In genomic region chr17:72632026-72632684, GRCh38 we compare ENCODE assay signal across 1 cellular context.
TF ChIP-seq lines count a peak whose summit lies in the region.

No MANE protein-coding gene starts in this region.

TF ChIP-seq in HepG2, 621 proteins besides CTCF, POLR2A, EP300 and RAD21 (continued from another document and continues in another):
- TF ChIP-seq EZH2 (conservative IDR thresholded peaks at IDR 0.05; ENCODE audit: low read depth, low read length): no peak
- TF ChIP-seq ESRRA (CRISPR knock-in tag; IDR thresholded peaks at IDR 0.05; ENCODE audit: low read depth): peak; percentile 94
- peak; percentile 96 for TF ChIP-seq NFKBIZ (CRISPR knock-in tag; IDR thresholded peaks at IDR 0.05)
- TF ChIP-seq, protein P1, sequence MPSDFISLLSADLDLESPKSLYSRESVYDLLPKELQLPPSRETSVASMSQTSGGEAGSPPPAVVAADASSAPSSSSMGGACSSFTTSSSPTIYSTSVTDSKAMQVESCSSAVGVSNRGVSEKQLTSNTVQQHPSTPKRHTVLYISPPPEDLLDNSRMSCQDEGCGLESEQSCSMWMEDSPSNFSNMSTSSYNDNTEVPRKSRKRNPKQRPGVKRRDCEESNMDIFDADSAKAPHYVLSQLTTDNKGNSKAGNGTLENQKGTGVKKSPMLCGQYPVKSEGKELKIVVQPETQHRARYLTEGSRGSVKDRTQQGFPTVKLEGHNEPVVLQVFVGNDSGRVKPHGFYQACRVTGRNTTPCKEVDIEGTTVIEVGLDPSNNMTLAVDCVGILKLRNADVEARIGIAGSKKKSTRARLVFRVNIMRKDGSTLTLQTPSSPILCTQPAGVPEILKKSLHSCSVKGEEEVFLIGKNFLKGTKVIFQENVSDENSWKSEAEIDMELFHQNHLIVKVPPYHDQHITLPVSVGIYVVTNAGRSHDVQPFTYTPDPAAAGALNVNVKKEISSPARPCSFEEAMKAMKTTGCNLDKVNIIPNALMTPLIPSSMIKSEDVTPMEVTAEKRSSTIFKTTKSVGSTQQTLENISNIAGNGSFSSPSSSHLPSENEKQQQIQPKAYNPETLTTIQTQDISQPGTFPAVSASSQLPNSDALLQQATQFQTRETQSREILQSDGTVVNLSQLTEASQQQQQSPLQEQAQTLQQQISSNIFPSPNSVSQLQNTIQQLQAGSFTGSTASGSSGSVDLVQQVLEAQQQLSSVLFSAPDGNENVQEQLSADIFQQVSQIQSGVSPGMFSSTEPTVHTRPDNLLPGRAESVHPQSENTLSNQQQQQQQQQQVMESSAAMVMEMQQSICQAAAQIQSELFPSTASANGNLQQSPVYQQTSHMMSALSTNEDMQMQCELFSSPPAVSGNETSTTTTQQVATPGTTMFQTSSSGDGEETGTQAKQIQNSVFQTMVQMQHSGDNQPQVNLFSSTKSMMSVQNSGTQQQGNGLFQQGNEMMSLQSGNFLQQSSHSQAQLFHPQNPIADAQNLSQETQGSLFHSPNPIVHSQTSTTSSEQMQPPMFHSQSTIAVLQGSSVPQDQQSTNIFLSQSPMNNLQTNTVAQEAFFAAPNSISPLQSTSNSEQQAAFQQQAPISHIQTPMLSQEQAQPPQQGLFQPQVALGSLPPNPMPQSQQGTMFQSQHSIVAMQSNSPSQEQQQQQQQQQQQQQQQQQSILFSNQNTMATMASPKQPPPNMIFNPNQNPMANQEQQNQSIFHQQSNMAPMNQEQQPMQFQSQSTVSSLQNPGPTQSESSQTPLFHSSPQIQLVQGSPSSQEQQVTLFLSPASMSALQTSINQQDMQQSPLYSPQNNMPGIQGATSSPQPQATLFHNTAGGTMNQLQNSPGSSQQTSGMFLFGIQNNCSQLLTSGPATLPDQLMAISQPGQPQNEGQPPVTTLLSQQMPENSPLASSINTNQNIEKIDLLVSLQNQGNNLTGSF (CRISPR knock-in tag; IDR thresholded peaks at IDR 0.05): no peak
- no peak for TF ChIP-seq THAP7 (CRISPR knock-in tag; IDR thresholded peaks at IDR 0.05)
- peak; percentile 96 for TF ChIP-seq USF2 (IDR thresholded peaks at IDR 0.05; ENCODE audit: low read depth, low read length)
- TF ChIP-seq USF2 (CRISPR knock-in tag; IDR thresholded peaks at IDR 0.05; ENCODE audit: borderline replicate concordance): peak; percentile 96; the same call in 1 of the 2 replicates
- peak; percentile 90 for TF ChIP-seq MED1 (CRISPR knock-in tag; IDR thresholded peaks at IDR 0.05)
- no peak for TF ChIP-seq ZNF841 (CRISPR knock-in tag; IDR thresholded peaks at IDR 0.05; ENCODE audit: borderline replicate concordance)
- TF ChIP-seq AGO1 (IDR thresholded peaks at IDR 0.05; ENCODE audit: low read depth, low read length, poor library complexity, severe bottlenecking): no peak
- TF ChIP-seq SOX5 (CRISPR knock-in tag; IDR thresholded peaks at IDR 0.05; ENCODE audit: borderline replicate concordance): peak; percentile 96
- peak; percentile 70; the same call in 1 of the 2 replicates for TF ChIP-seq ZNF441 (CRISPR knock-in tag; IDR thresholded peaks at IDR 0.05; ENCODE audit: borderline replicate concordance)
- peak; percentile 62; the same call in 1 of the 2 replicates for TF ChIP-seq ZFP91 (CRISPR knock-in tag; IDR thresholded peaks at IDR 0.05; ENCODE audit: borderline replicate concordance)
- TF ChIP-seq CEBPZ (IDR thresholded peaks at IDR 0.05; ENCODE audit: low read length): no peak
- TF ChIP-seq, protein P2, sequence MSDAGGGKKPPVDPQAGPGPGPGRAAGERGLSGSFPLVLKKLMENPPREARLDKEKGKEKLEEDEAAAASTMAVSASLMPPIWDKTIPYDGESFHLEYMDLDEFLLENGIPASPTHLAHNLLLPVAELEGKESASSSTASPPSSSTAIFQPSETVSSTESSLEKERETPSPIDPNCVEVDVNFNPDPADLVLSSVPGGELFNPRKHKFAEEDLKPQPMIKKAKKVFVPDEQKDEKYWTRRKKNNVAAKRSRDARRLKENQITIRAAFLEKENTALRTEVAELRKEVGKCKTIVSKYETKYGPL (CRISPR knock-in tag; IDR thresholded peaks at IDR 0.05): no peak
- no peak for TF ChIP-seq CCAR2 (optimal IDR thresholded peaks at IDR 0.05; ENCODE audit: low read depth, low read length)
- TF ChIP-seq FOXJ3 (CRISPR knock-in tag; IDR thresholded peaks at IDR 0.05; ENCODE audit: borderline replicate concordance): 0 out of 2 replicates have a peak, but pooled peaks have one; percentile 75
- TF ChIP-seq EED (CRISPR knock-in tag; IDR thresholded peaks at IDR 0.05): no peak
- TF ChIP-seq ZZZ3 (CRISPR knock-in tag; IDR thresholded peaks at IDR 0.05; ENCODE audit: borderline replicate concordance): peak; percentile 63; the same call in 1 of the 2 replicates
- no peak for TF ChIP-seq FLYWCH1 (CRISPR knock-in tag; IDR thresholded peaks at IDR 0.05)
- no peak for TF ChIP-seq GPBP1L1 (CRISPR knock-in tag; IDR thresholded peaks at IDR 0.05)
- peak; percentile 98 for TF ChIP-seq THAP9 (CRISPR knock-in tag; IDR thresholded peaks at IDR 0.05; ENCODE audit: borderline replicate concordance)
- peak; percentile 73 for TF ChIP-seq TCF7 (IDR thresholded peaks at IDR 0.05; ENCODE audit: low read depth)
- no peak for TF ChIP-seq ZMAT5 (CRISPR knock-in tag; IDR thresholded peaks at IDR 0.05; ENCODE audit: borderline replicate concordance, low read depth)
- no peak for TF ChIP-seq RARG (CRISPR knock-in tag; IDR thresholded peaks at IDR 0.05; ENCODE audit: low read depth)
- peak; percentile 97 for TF ChIP-seq KDM4B (CRISPR knock-in tag; IDR thresholded peaks at IDR 0.05)
- no peak for TF ChIP-seq ZNF230 (CRISPR knock-in tag; IDR thresholded peaks at IDR 0.05)
- no peak for TF ChIP-seq ZNF382 (CRISPR knock-in tag; IDR thresholded peaks at IDR 0.05; ENCODE audit: borderline replicate concordance)
- TF ChIP-seq ZNF781 (CRISPR knock-in tag; IDR thresholded peaks at IDR 0.05; ENCODE audit: borderline replicate concordance, not compliant biosample characterization): no peak
- TF ChIP-seq RARA (CRISPR knock-in tag; IDR thresholded peaks at IDR 0.05): peak; percentile 100
- TF ChIP-seq ZBTB3 (CRISPR knock-in tag; IDR thresholded peaks at IDR 0.05; ENCODE audit: borderline replicate concordance, low read depth): no peak; the same call in 1 of the 2 replicates
- no peak for TF ChIP-seq ATAD3A (CRISPR knock-in tag; IDR thresholded peaks at IDR 0.05)
- peak; percentile 86 for TF ChIP-seq CCDC6 (CRISPR knock-in tag; IDR thresholded peaks at IDR 0.05)
- TF ChIP-seq ZIK1 (CRISPR knock-in tag; IDR thresholded peaks at IDR 0.05; ENCODE audit: borderline replicate concordance, low read depth): no peak
- peak; percentile 82 for TF ChIP-seq ZNF883 (CRISPR knock-in tag; IDR thresholded peaks at IDR 0.05; ENCODE audit: not compliant biosample characterization)
